ENCODE assay signal across 12 cellular contexts in genomic region chr4:168221298-168221697, GRCh38.
DNase-seq lines count a peak whose midpoint lies in the region; ATAC-seq and TF ChIP-seq lines count a peak whose summit lies in the region.
"Had no signal": no experiment of that assay in that cellular context is flagged by ENCODE, and none has a peak within 500 bp of the region (broad histone marks: within the 10 kb centered on the region; RNA-seq: fewer than 3 reads in every experiment).

No MANE protein-coding gene starts in this region.

- no peak overlapping the region for H3K27ac ChIP-seq in heart right ventricle
- H3K27ac ChIP-seq: suprapubic skin had no signal

- ATAC-seq in GM18502 (IDR thresholded peaks at IDR 0.05; ENCODE audit: poor library complexity, unreplicated experiment) (no peak), heart right ventricle (no peak)
- ATAC-seq: activated CD8-positive, alpha-beta T cell treated with anti-CD3 and anti-CD28 coated beads, Interleukin-2, amount 10 ng/mL, durations not matched to agents 7 days and 5 days; natural killer cell treated with Interleukin-12 subunit alpha and Interleukin-12 subunit beta and Interleukin-15 and Interleukin-18, amount 100 ng/mL, for 72 hours had no signal

- intact Hi-C loops in heart right ventricle (cut with DNase I) = no loop called here

- TF ChIP-seq CTCF in heart right ventricle (IDR thresholded peaks at IDR 0.05) = no peak

- no peak overlapping the region for H3K4me3 ChIP-seq in heart right ventricle
- H3K4me3 ChIP-seq: suprapubic skin had no signal

- peaks cover 0 to 9% (median 0%) of the 10 kb centered on the region in 9 donors for H3K4me1 ChIP-seq in heart right ventricle
- H3K4me1 ChIP-seq: suprapubic skin had no signal

- H3K27me3 ChIP-seq in heart right ventricle = no peaks in the 10 kb centered on the region
- H3K27me3 ChIP-seq: suprapubic skin had no signal

- DNase-seq in GM04503 (ENCODE audit: low read depth) = peak; percentile 10
- peak; percentile 56 for DNase-seq in NCI-H2029 treated with DMSO at 0.1 percent for 48 hours (lab: John Stamatoyannopoulos, UW)
- peak; percentile 63 for DNase-seq in dedifferentiated amniotic fluid mesenchymal stem cell (ENCODE audit: extremely low spot score)
- DNase-seq in renal cortical epithelial cell (ENCODE audit: low read depth) = peak; percentile 16
- no peak for DNase-seq in NCI-H187 treated with DMSO at 0.1 percent for 48 hours (lab: John Stamatoyannopoulos, UW)
- no peak for DNase-seq in heart right ventricle
- DNase-seq: activated CD8-positive, alpha-beta T cell treated with anti-CD3 and anti-CD28 coated beads, Interleukin-2, amount 10 ng/mL, durations not matched to agents 7 days and 5 days; anterior cingulate cortex; stimulated activated CD4-positive, alpha-beta T cell treated with anti-CD3 and anti-CD28 coated beads, Interleukin-4, amount 100 ng/mL, for 1 hour had no signal

- WGBS in heart right ventricle, 2 donors = 14 to 21% methylated on average over 2 of the region's 2 CpGs

- H3K9me3 ChIP-seq in heart right ventricle = peaks cover 0 to 12% (median 0%) of the 10 kb centered on the region in 11 donors
- H3K9me3 ChIP-seq: suprapubic skin had no signal

- H3K36me3 ChIP-seq in heart right ventricle = peaks cover 0 to 100% (median 37%) of the 10 kb centered on the region in 9 donors

Comparison
In these comparisons a context has a peak if more than half of its experiments do, and no peak if none do; other contexts are left out.
1. DNase-seq: peak in GM04503 (single experiment), NCI-H2029 treated with DMSO at 0.1 percent for 48 hours (single experiment), dedifferentiated amniotic fluid mesenchymal stem cell (single experiment) and renal cortical epithelial cell (single experiment); none in NCI-H187 treated with DMSO at 0.1 percent for 48 hours (single experiment) and heart right ventricle (0 of 2).